1 cellular context compared by ENCODE assay signal in genomic region chr11:120028181-120028935, GRCh38.
TF ChIP-seq lines count a peak whose summit lies in the region.

No MANE protein-coding gene starts in this region.

TF ChIP-seq in H1, 55 proteins besides CTCF, POLR2A, EP300 and RAD21:
- TF ChIP-seq HDAC2 (IDR thresholded peaks at IDR 0.05; ENCODE audit: borderline replicate concordance in 1 of 2, low read depth in 2 of 2, low read length in 2 of 2) (no peak), RFX5 (IDR thresholded peaks at IDR 0.05; ENCODE audit: borderline replicate concordance, low read depth, low read length) (no peak), JUN (IDR thresholded peaks at IDR 0.05; ENCODE audit: low read depth, low read length) (no peak), TAF7 (optimal IDR thresholded peaks at IDR 0.05; ENCODE audit: borderline replicate concordance, low read depth, low read length) (no peak), YY1 (IDR thresholded peaks at IDR 0.05; ENCODE audit: low read depth, low read length) (no peak), FOSL1 (IDR thresholded peaks at IDR 0.05; ENCODE audit: insufficient read depth, low read depth, low read length) (no peak)
TF ChIP-seq in H1: peak in this region for 0.
